In genomic region chr20:53866787-53867740, GRCh38 we compare ENCODE assay signal across 8 cellular contexts.
DNase-seq lines count a peak whose midpoint lies in the region; TF ChIP-seq lines count a peak whose summit lies in the region.

No MANE protein-coding gene starts in this region.

- in situ Hi-C loops in brain microvascular endothelial cell (cut with HindIII; ENCODE audit: low pct_ligation_motif_present, low sequenced_read_pairs) = no loop called here

- H3K27me3 ChIP-seq in ACC112 (ENCODE audit: insufficient read depth, low read length) (no peaks in the 10 kb centered on the region), brain microvascular endothelial cell (replicated peaks) (no peaks in the 10 kb centered on the region)

- peak; percentile 30 for TF ChIP-seq POLR2A in GM19099 (IDR thresholded peaks at IDR 0.05; ENCODE audit: extremely low read depth, insufficient read length, low read depth)

- 0 out of 2 replicates have a peak overlapping the region, but pooled peaks have one; percentile 41 for H3K4me3 ChIP-seq in ACC112 (ENCODE audit: low read depth, low read length)
- H3K4me3 ChIP-seq in brain microvascular endothelial cell (ENCODE audit: low read depth, low read length) = no peak overlapping the region

- peak overlapping the region; percentile 76 for H2AFZ ChIP-seq in ACC112 (ENCODE audit: low read length, unreplicated experiment)

- DNase-seq in LoVo (ENCODE audit: low spot score) (peak; percentile 29), brain microvascular endothelial cell (no peak), myocyte (ENCODE audit: low read depth) (peak; percentile 31), NCI-H2196 (lab: John Stamatoyannopoulos, UW; ENCODE audit: unreplicated experiment) (no peak), GF-D8 (lab: John Stamatoyannopoulos, UW) (no peak)
- no peak for DNase-seq in effector CD4-positive, alpha-beta T cell

- peaks cover 31% of the 10 kb centered on the region for H3K4me1 ChIP-seq in ACC112 (ENCODE audit: control insufficient read depth, insufficient read depth, low read length, unreplicated experiment)

- no peaks in the 10 kb centered on the region for H3K79me2 ChIP-seq in ACC112 (ENCODE audit: control insufficient read depth, insufficient read depth, low read length, unreplicated experiment)

- H3K36me3 ChIP-seq in ACC112 (ENCODE audit: insufficient read depth, low read length) = no peaks in the 10 kb centered on the region
- no peaks in the 10 kb centered on the region for H3K36me3 ChIP-seq in brain microvascular endothelial cell (replicated peaks)

- H3K27ac ChIP-seq in ACC112 (ENCODE audit: low read depth, low read length) (peak overlapping the region; percentile 73), brain microvascular endothelial cell (peak overlapping the region; percentile 46)

- TF ChIP-seq CTCF in brain microvascular endothelial cell (IDR thresholded peaks at IDR 0.05; ENCODE audit: low read depth, low read length, missing control alignments) = no peak

Comparison
In these comparisons a context has a peak if more than half of its experiments do, and no peak if none do; other contexts are left out.
1. DNase-seq: peak in LoVo (single experiment) and myocyte (single experiment); none in brain microvascular endothelial cell (single experiment), effector CD4-positive, alpha-beta T cell (single experiment), NCI-H2196 (single experiment) and GF-D8 (single experiment).